Comparison of ENCODE assay signal across 1 cellular context in the genomic region with DNA sequence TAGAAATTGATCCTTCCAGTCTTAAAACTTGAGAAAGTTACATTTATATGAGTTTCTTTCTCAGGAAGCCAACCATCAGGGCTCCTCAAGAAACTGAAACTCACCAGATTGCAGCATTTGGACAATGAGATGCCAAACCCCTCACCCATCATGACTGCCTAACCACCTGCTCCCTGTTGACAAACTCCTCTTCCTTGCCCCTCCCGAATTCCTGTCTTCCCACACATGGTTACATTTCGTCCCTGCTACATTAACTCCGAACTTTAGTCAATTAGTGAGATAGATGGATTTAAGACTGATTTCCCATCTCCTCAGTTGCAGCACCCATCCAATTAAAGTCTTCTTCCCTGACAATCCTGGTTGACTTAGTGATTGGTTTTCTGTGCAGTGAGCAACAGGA.
TF ChIP-seq lines count a peak whose summit lies in the region.

No MANE protein-coding gene starts in this region.

TF ChIP-seq in IMR-90, 13 proteins besides CTCF, POLR2A, EP300 and RAD21:
- no peak for TF ChIP-seq MAFK (IDR thresholded peaks at IDR 0.05; ENCODE audit: low read depth, low read length)
- no peak for TF ChIP-seq NFE2L2 (IDR thresholded peaks at IDR 0.05; ENCODE audit: low read depth, low read length)
- TF ChIP-seq MXI1 (IDR thresholded peaks at IDR 0.05; ENCODE audit: borderline replicate concordance, low read depth, low read length): no peak
- no peak for TF ChIP-seq RFX5 (IDR thresholded peaks at IDR 0.05; ENCODE audit: low read depth, low read length)
- no peak for TF ChIP-seq SMC3 (IDR thresholded peaks at IDR 0.05; ENCODE audit: low read depth, low read length)
- TF ChIP-seq, protein P1, sequence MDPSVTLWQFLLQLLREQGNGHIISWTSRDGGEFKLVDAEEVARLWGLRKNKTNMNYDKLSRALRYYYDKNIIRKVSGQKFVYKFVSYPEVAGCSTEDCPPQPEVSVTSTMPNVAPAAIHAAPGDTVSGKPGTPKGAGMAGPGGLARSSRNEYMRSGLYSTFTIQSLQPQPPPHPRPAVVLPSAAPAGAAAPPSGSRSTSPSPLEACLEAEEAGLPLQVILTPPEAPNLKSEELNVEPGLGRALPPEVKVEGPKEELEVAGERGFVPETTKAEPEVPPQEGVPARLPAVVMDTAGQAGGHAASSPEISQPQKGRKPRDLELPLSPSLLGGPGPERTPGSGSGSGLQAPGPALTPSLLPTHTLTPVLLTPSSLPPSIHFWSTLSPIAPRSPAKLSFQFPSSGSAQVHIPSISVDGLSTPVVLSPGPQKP (IDR thresholded peaks at IDR 0.05; ENCODE audit: borderline replicate concordance, low read depth, low read length): no peak
- no peak for TF ChIP-seq CEBPB (IDR thresholded peaks at IDR 0.05; ENCODE audit: low read depth, low read length)
- TF ChIP-seq RCOR1 (IDR thresholded peaks at IDR 0.05; ENCODE audit: insufficient replicate concordance, low read length): no peak
- no peak for TF ChIP-seq FOS (IDR thresholded peaks at IDR 0.05; ENCODE audit: low read depth, low read length)
- TF ChIP-seq, protein P2, sequence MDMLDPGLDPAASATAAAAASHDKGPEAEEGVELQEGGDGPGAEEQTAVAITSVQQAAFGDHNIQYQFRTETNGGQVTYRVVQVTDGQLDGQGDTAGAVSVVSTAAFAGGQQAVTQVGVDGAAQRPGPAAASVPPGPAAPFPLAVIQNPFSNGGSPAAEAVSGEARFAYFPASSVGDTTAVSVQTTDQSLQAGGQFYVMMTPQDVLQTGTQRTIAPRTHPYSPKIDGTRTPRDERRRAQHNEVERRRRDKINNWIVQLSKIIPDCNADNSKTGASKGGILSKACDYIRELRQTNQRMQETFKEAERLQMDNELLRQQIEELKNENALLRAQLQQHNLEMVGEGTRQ (IDR thresholded peaks at IDR 0.05; ENCODE audit: low read depth, low read length): no peak
- TF ChIP-seq MAZ (IDR thresholded peaks at IDR 0.05; ENCODE audit: borderline replicate concordance, low read depth, low read length): no peak
- TF ChIP-seq CHD1 (IDR thresholded peaks at IDR 0.05; ENCODE audit: low read depth, low read length): no peak
- no peak for TF ChIP-seq BHLHE40 (IDR thresholded peaks at IDR 0.05; ENCODE audit: low read depth, low read length)
